Comparison of ENCODE assay signal across 26 cellular contexts in the genomic region with DNA sequence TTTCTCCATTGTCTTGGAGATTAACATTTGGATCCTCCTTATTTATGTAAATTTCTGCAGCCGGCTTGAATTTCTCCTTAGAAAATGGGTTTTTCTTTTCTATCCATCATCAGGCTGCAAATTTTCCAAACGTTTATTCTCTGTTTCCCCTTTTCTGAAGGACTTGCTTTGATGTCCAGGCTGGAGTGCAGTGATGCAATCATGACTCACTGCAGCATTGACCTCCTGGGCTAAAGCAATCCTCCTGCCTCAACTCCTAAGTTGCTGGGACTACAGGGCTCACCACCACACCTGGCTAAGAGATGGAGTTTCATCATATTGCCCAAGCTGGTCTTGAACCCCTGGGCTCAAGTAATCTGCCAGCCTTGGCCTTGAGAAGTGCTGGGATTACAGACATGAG.
DNase-seq lines count a peak whose midpoint lies in the region; ATAC-seq, FAIRE-seq and TF ChIP-seq lines count a peak whose summit lies in the region.
"Had no signal": no experiment of that assay in that cellular context is flagged by ENCODE, and none has a peak within 500 bp of the region (broad histone marks: within the 10 kb centered on the region; RNA-seq: fewer than 3 reads in every experiment).

No MANE protein-coding gene starts in this region.

- no peak overlapping the region for H3K27ac ChIP-seq in mammary epithelial cell (ENCODE audit: insufficient read depth, low read depth, low read length)
- H3K27ac ChIP-seq: BLaER1 treated with 17β-estradiol and CSF1 and Interleukin-3, amounts not matched to agents 10 nM and 100 nM had no signal

- no peak overlapping the region for H3K9ac ChIP-seq in mammary epithelial cell (ENCODE audit: insufficient read depth, low read length)
- H3K9ac ChIP-seq: BLaER1 treated with 17β-estradiol and CSF1 and Interleukin-3, amounts not matched to agents 10 nM and 100 nM; SK-N-SH had no signal

- no peak overlapping the region for H3K4me3 Mint-ChIP-seq in MCF 10A (ENCODE audit: unreplicated experiment)
- no peak overlapping the region for H3K4me3 Mint-ChIP-seq in stimulated activated memory B cell treated with anti-CD40 and anti-IgM and Interleukin-4, amounts not matched to agents 10 μg/mL and 1 μg/mL and 100 μg/mL, for 72 hours
- H3K4me3 Mint-ChIP-seq: CD4-positive, alpha-beta memory T cell had no signal

- dilution Hi-C loops in mammary epithelial cell (cut with HindIII; ENCODE audit: low sequenced_read_pairs) = no loop called here

- intact Hi-C loops in MCF 10A (cut with micrococcal nuclease) (no loop called here), mammary epithelial cell (cut with micrococcal nuclease) (no loop called here)

- H3K4me3 ChIP-seq in mammary epithelial cell (replicated peaks in 1 of 3; ENCODE audit: insufficient read depth in 1 of 3, low read depth in 2 of 3, low read length in 3 of 3) (no peak overlapping the region), bronchial epithelial cell (ENCODE audit: low read depth, low read length) (no peak overlapping the region)
- H3K4me3 ChIP-seq: BLaER1 treated with 17β-estradiol and CSF1 and Interleukin-3, amounts not matched to agents 10 nM and 100 nM had no signal

- no peak overlapping the region for H2AFZ ChIP-seq in mammary epithelial cell (ENCODE audit: low read depth, low read length)

- in situ Hi-C loops in mammary epithelial cell (cut with MboI; ENCODE audit: low sequenced_read_pairs in 2 of 2) = no loop called here

- no peaks in the 10 kb centered on the region for H3K79me2 ChIP-seq in mammary epithelial cell (ENCODE audit: insufficient read depth, low read length)

- FAIRE-seq in bronchial epithelial cell (lab: Jason Lieb, UNC) = no peak
- FAIRE-seq: G401.6, GM18507, H1 had no signal

- no peaks in the 10 kb centered on the region for H4K20me1 ChIP-seq in mammary epithelial cell (ENCODE audit: insufficient read depth, low read length)
- H4K20me1 ChIP-seq: BLaER1 treated with 17β-estradiol and CSF1 and Interleukin-3, amounts not matched to agents 10 nM and 100 nM had no signal

- H3K4me2 ChIP-seq in mammary epithelial cell (ENCODE audit: insufficient read depth, low read depth, low read length) = no peak overlapping the region
- H3K4me2 ChIP-seq: BLaER1 treated with 17β-estradiol and CSF1 and Interleukin-3, amounts not matched to agents 10 nM and 100 nM; SK-N-SH had no signal

- CTCF ChIA-PET in MCF 10A (lab: Yijun Ruan, JAX) (no interaction called here), mammary epithelial cell (lab: Charles Lee; ENCODE audit: low non-redundant PET) (no interaction called here)

- H3K36me3 ChIP-seq in mammary epithelial cell (ENCODE audit: insufficient read depth, low read length) = no peaks in the 10 kb centered on the region
- no peaks in the 10 kb centered on the region for H3K36me3 ChIP-seq in bronchial epithelial cell (ENCODE audit: control insufficient read depth, insufficient read depth, low read length)
- H3K36me3 ChIP-seq: BLaER1 treated with 17β-estradiol and CSF1 and Interleukin-3, amounts not matched to agents 10 nM and 100 nM had no signal

- H3K36me3 Mint-ChIP-seq in MCF 10A (ENCODE audit: insufficient read depth, unreplicated experiment) = peaks cover 5% of the 10 kb centered on the region
- peaks cover 12% of the 10 kb centered on the region for H3K36me3 Mint-ChIP-seq in stimulated activated memory B cell treated with anti-CD40 and anti-IgM and Interleukin-4, amounts not matched to agents 10 μg/mL and 1 μg/mL and 100 μg/mL, for 72 hours

- no peak for ATAC-seq in stimulated activated memory B cell treated with anti-CD40 and anti-IgM and Interleukin-4, amounts not matched to agents 10 μg/mL and 1 μg/mL and 100 μg/mL, for 72 hours
- no peak for ATAC-seq in HG02840 (IDR thresholded peaks at IDR 0.05; ENCODE audit: low FRiP score, unreplicated experiment)
- ATAC-seq: Panc1 had no signal

- peaks cover 11% of the 10 kb centered on the region for H3K27me3 Mint-ChIP-seq in MCF 10A (ENCODE audit: insufficient read depth, unreplicated experiment)
- no peaks in the 10 kb centered on the region for H3K27me3 Mint-ChIP-seq in stimulated activated memory B cell treated with anti-CD40 and anti-IgM and Interleukin-4, amounts not matched to agents 10 μg/mL and 1 μg/mL and 100 μg/mL, for 72 hours
- H3K27me3 Mint-ChIP-seq: CD4-positive, alpha-beta memory T cell had no signal

- POLR2A ChIA-PET in MCF 10A (lab: Yijun Ruan, JAX) = no interaction called here

- H3K27me3 ChIP-seq in mammary epithelial cell (ENCODE audit: insufficient read depth, low read length) = peaks cover 1% of the 10 kb centered on the region
- no peaks in the 10 kb centered on the region for H3K27me3 ChIP-seq in bronchial epithelial cell (ENCODE audit: control insufficient read depth, insufficient read depth, low read length)

- WGBS in mammary epithelial cell (ENCODE audit: low coverage, missing lambda C conversion rate) = 56% methylated on average over 2 of the region's 2 CpGs

- peak; percentile 36 for DNase-seq in MCF 10A (ENCODE audit: unreplicated experiment)
- DNase-seq in mammary epithelial cell = no peak
- peak; percentile 28 for DNase-seq in bronchial epithelial cell (ENCODE audit: low read depth)
- peak; percentile 16 for DNase-seq in iris pigment epithelial cell (ENCODE audit: low read depth)
- DNase-seq in superior temporal gyrus (ENCODE audit: extremely low spot score) = no peak
- no peak for DNase-seq in NCI-H524 (lab: John Stamatoyannopoulos, UW)
- DNase-seq: 8988T; Caco-2; CD4-positive, alpha-beta memory T cell; DMS 273 treated with DMSO at 0.1 percent for 48 hours; KG1; NCI-H1105; NCI-H146; NCI-H2029; NCI-H2227 treated with DMSO at 0.1 percent for 48 hours; NCI-H510A; NCI-H748 treated with DMSO at 0.1 percent for 48 hours; SIG-M5; SK-N-SH had no signal

- no peaks in the 10 kb centered on the region for H3K4me1 ChIP-seq in mammary epithelial cell (ENCODE audit: insufficient read depth, low read length)
- H3K4me1 ChIP-seq: BLaER1 treated with 17β-estradiol and CSF1 and Interleukin-3, amounts not matched to agents 10 nM and 100 nM; Caco-2 had no signal

- BruUV-seq in MCF 10A (replicated peaks; lab: Mats Ljungman, UMichigan) (no TSS peak), mammary epithelial cell (replicated peaks; lab: Mats Ljungman, UMichigan) (no TSS peak)

- TF ChIP-seq CTCF in MCF 10A (IDR thresholded peaks at IDR 0.05; ENCODE audit: unreplicated experiment) = no peak
- TF ChIP-seq CTCF in mammary epithelial cell (conservative IDR thresholded peaks at IDR 0.05 in 1 of 2, IDR thresholded peaks at IDR 0.05 in 1 of 2; ENCODE audit: extremely low read depth in 1 of 2, insufficient read depth in 1 of 2, low read depth in 1 of 2, low read length in 2 of 2) = no peak
- no peak for TF ChIP-seq CTCF in bronchial epithelial cell (IDR thresholded peaks at IDR 0.05; ENCODE audit: insufficient read depth, low read length, severe bottlenecking)

- H3K27ac Mint-ChIP-seq in MCF 10A (ENCODE audit: low read depth, unreplicated experiment) = no peak overlapping the region
- no peak overlapping the region for H3K27ac Mint-ChIP-seq in stimulated activated memory B cell treated with anti-CD40 and anti-IgM and Interleukin-4, amounts not matched to agents 10 μg/mL and 1 μg/mL and 100 μg/mL, for 72 hours

- H3K9me3 Mint-ChIP-seq in MCF 10A (ENCODE audit: unreplicated experiment) = no peaks in the 10 kb centered on the region
- no peaks in the 10 kb centered on the region for H3K9me3 Mint-ChIP-seq in stimulated activated memory B cell treated with anti-CD40 and anti-IgM and Interleukin-4, amounts not matched to agents 10 μg/mL and 1 μg/mL and 100 μg/mL, for 72 hours

- H3K4me1 Mint-ChIP-seq in MCF 10A (ENCODE audit: insufficient read depth, unreplicated experiment) = no peaks in the 10 kb centered on the region
- H3K4me1 Mint-ChIP-seq in stimulated activated memory B cell treated with anti-CD40 and anti-IgM and Interleukin-4, amounts not matched to agents 10 μg/mL and 1 μg/mL and 100 μg/mL, for 72 hours = no peaks in the 10 kb centered on the region
- H3K4me1 Mint-ChIP-seq: CD4-positive, alpha-beta memory T cell had no signal

- H3K9me3 ChIP-seq in mammary epithelial cell (replicated peaks; ENCODE audit: insufficient read depth, low read length) = peaks cover 2% of the 10 kb centered on the region
- H3K9me3 ChIP-seq: Caco-2, SK-N-SH had no signal

Comparison
In these comparisons a context has a peak if more than half of its experiments do, and no peak if none do; other contexts are left out.
1. DNase-seq: peak in MCF 10A (single experiment), bronchial epithelial cell (single experiment) and iris pigment epithelial cell (single experiment); none in mammary epithelial cell (single experiment), superior temporal gyrus (single experiment) and NCI-H524 (0 of 2).